ENCODE assay signal across 18 cellular contexts in the genomic region with DNA sequence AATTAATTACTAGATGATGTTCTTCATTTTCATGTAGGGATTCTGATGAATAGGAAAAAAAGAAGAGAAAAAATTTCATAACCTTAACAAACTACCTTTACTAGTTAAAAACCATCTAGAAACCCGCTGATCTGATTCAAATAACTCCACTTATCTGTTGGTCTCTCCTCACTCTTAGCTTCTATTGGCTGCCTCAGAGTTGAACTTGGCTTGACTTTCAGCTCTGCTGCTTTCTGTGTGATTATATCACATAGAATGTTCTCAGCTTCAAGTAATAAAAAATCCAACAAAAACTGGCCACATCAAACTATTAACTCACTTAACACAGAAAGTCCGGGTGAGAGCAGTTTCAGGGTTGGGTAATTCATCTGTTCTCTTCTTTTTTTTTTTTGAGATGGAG.
DNase-seq lines count a peak whose midpoint lies in the region; ATAC-seq, FAIRE-seq and TF ChIP-seq lines count a peak whose summit lies in the region.
"Had no signal": no experiment of that assay in that cellular context is flagged by ENCODE, and none has a peak within 500 bp of the region (broad histone marks: within the 10 kb centered on the region; RNA-seq: fewer than 3 reads in every experiment).

No MANE protein-coding gene starts in this region.

- CTCF ChIA-PET in activated CD4-positive, alpha-beta T cell treated with anti-CD3 and anti-CD28 coated beads for 36 hours (lab: Charles Lee), result interaction anchor here (0.6 to 12.3 kb wide), 50 partner anchors 9 to 1278 kb away, joined by 3 to 339 read pairs (median 9); a partner anchor contains a TSS
- CTCF ChIA-PET in CD4-positive, alpha-beta T cell (lab: Charles Lee), result interaction anchor here (0.6 to 11.2 kb wide), 44 partner anchors 8 to 252 kb away, joined by 3 to 247 read pairs (median 6); a partner anchor contains a TSS
- CTCF ChIA-PET in activated CD4-positive, alpha-beta memory T cell treated with anti-CD3 and anti-CD28 coated beads for 36 hours (lab: Charles Lee), result interaction anchor here (0.6 to 19.7 kb wide), 35 partner anchors 7 to 1719 kb away, joined by 3 to 551 read pairs (median 7); a partner anchor contains a TSS

- H3K27me3 Mint-ChIP-seq in activated CD4-positive, alpha-beta T cell treated with anti-CD3 and anti-CD28 coated beads for 36 hours, result no peaks in the 10 kb centered on the region
- no peaks in the 10 kb centered on the region for H3K27me3 Mint-ChIP-seq in CD4-positive, alpha-beta T cell
- no peaks in the 10 kb centered on the region for H3K27me3 Mint-ChIP-seq in activated CD4-positive, alpha-beta memory T cell treated with anti-CD3 and anti-CD28 coated beads for 36 hours
- H3K27me3 Mint-ChIP-seq: IgD-negative memory B cell had no signal

- no peak overlapping the region for H3K27ac ChIP-seq in CD4-positive, alpha-beta T cell (ENCODE audit: low read depth, low read length)
- H3K27ac ChIP-seq in kidney (ENCODE audit: low read depth in 2 of 2, low read length in 2 of 2), result peak overlapping the region; percentile 0 to 53
- H3K27ac ChIP-seq: coronary artery, ovary, testis had no signal

- no peaks in the 10 kb centered on the region for H3K9me3 ChIP-seq in CD4-positive, alpha-beta T cell (ENCODE audit: control insufficient read depth, low read length)
- H3K9me3 ChIP-seq in kidney (ENCODE audit: control insufficient read depth in 1 of 2, low read length in 2 of 2), result no peaks in the 10 kb centered on the region
- H3K9me3 ChIP-seq: Caco-2, mucosa of descending colon, ovary, testis had no signal

- POLR2A ChIA-PET in activated CD4-positive, alpha-beta T cell treated with anti-CD3 and anti-CD28 coated beads for 36 hours (lab: Charles Lee), result interaction anchor here (0.6 to 1.9 kb wide), 8 partner anchors 11 to 1092 kb away, joined by 3 to 10 read pairs (median 5); no protein-coding TSS in a partner anchor
- POLR2A ChIA-PET in CD4-positive, alpha-beta T cell (lab: Charles Lee), result interaction anchor here (0.6 to 11.2 kb wide), 12 partner anchors 8 to 250 kb away, joined by 3 to 379 read pairs (median 5); a partner anchor contains a TSS
- POLR2A ChIA-PET in activated CD4-positive, alpha-beta memory T cell treated with anti-CD3 and anti-CD28 coated beads for 36 hours (lab: Charles Lee), result interaction anchor here (0.7 to 10.9 kb wide), 10 partner anchors 6 to 205 kb away, joined by 3 to 307 read pairs (median 6); a partner anchor contains a TSS

- no peak for FAIRE-seq in kidney (lab: Jason Lieb, UNC)

- H3K36me3 ChIP-seq in kidney (ENCODE audit: control insufficient read depth in 1 of 2, insufficient read depth in 2 of 2, low read length in 2 of 2), result no peaks in the 10 kb centered on the region
- H3K36me3 ChIP-seq: ovary had no signal

- H3K27me3 ChIP-seq in CD4-positive, alpha-beta T cell (ENCODE audit: control insufficient read depth, insufficient read depth, low read length), result no peaks in the 10 kb centered on the region
- H3K27me3 ChIP-seq: ovary, testis had no signal

- no peaks in the 10 kb centered on the region for H3K36me3 Mint-ChIP-seq in activated CD4-positive, alpha-beta T cell treated with anti-CD3 and anti-CD28 coated beads for 36 hours (ENCODE audit: low read depth)
- H3K36me3 Mint-ChIP-seq in CD4-positive, alpha-beta T cell (ENCODE audit: low read depth), result no peaks in the 10 kb centered on the region
- H3K36me3 Mint-ChIP-seq in activated CD4-positive, alpha-beta memory T cell treated with anti-CD3 and anti-CD28 coated beads for 36 hours, result no peaks in the 10 kb centered on the region
- H3K36me3 Mint-ChIP-seq: IgD-negative memory B cell had no signal

- intact Hi-C loops in activated CD4-positive, alpha-beta T cell treated with anti-CD3 and anti-CD28 coated beads for 36 hours (cut with DNase I, micrococcal nuclease), result loop anchor here (2.0 to 10.0 kb wide), 4 partner anchors 205 to 437 kb away; a partner anchor contains a TSS
- intact Hi-C loops in CD4-positive, alpha-beta T cell (cut with DNase I, micrococcal nuclease), result loop anchor here in 1 of 2 experiments (2.0 kb wide), 1 partner anchor 217 kb away; no protein-coding TSS in a partner anchor
- intact Hi-C loops in activated CD4-positive, alpha-beta memory T cell treated with anti-CD3 and anti-CD28 coated beads for 36 hours (cut with micrococcal nuclease), result loop anchor here (10.0 kb wide), 1 partner anchor 617 kb away; no protein-coding TSS in a partner anchor
- intact Hi-C loops in kidney (cut with DNase I), result no loop called here

- H3K4me1 ChIP-seq in kidney (ENCODE audit: control insufficient read depth in 1 of 2, insufficient read depth in 1 of 2, low read depth in 1 of 2, low read length in 2 of 2), result no peaks in the 10 kb centered on the region
- H3K4me1 ChIP-seq: Caco-2, testis had no signal

- H3K4me3 ChIP-seq in kidney (ENCODE audit: low read length in 2 of 2), result no peak overlapping the region
- H3K4me3 ChIP-seq: coronary artery, mucosa of descending colon, ovary, skin epidermis, testis had no signal

- no peak for TF ChIP-seq CTCF in CD4-positive, alpha-beta T cell (IDR thresholded peaks at IDR 0.05)
- no peak for TF ChIP-seq CTCF in kidney (IDR thresholded peaks at IDR 0.05; ENCODE audit: borderline replicate concordance, extremely low read depth, insufficient read depth)

- peaks cover 78% of the 10 kb centered on the region for H3K4me1 Mint-ChIP-seq in activated CD4-positive, alpha-beta T cell treated with anti-CD3 and anti-CD28 coated beads for 36 hours
- H3K4me1 Mint-ChIP-seq in CD4-positive, alpha-beta T cell (ENCODE audit: low read depth), result peaks cover 74% of the 10 kb centered on the region
- peaks cover 87% of the 10 kb centered on the region for H3K4me1 Mint-ChIP-seq in activated CD4-positive, alpha-beta memory T cell treated with anti-CD3 and anti-CD28 coated beads for 36 hours (ENCODE audit: low read depth)

- no peaks in the 10 kb centered on the region for H3K9me3 Mint-ChIP-seq in activated CD4-positive, alpha-beta T cell treated with anti-CD3 and anti-CD28 coated beads for 36 hours (ENCODE audit: low read depth)
- H3K9me3 Mint-ChIP-seq in CD4-positive, alpha-beta T cell, result no peaks in the 10 kb centered on the region
- no peaks in the 10 kb centered on the region for H3K9me3 Mint-ChIP-seq in activated CD4-positive, alpha-beta memory T cell treated with anti-CD3 and anti-CD28 coated beads for 36 hours
- H3K9me3 Mint-ChIP-seq: IgD-negative memory B cell had no signal

- peak overlapping the region; percentile 42 for H3K27ac Mint-ChIP-seq in activated CD4-positive, alpha-beta T cell treated with anti-CD3 and anti-CD28 coated beads for 36 hours
- peak overlapping the region; percentile 89 for H3K27ac Mint-ChIP-seq in CD4-positive, alpha-beta T cell
- H3K27ac Mint-ChIP-seq in activated CD4-positive, alpha-beta memory T cell treated with anti-CD3 and anti-CD28 coated beads for 36 hours, result peak overlapping the region; percentile 71
- H3K27ac Mint-ChIP-seq: IgD-negative memory B cell had no signal

- no peak for DNase-seq in activated CD4-positive, alpha-beta T cell treated with anti-CD3 and anti-CD28 coated beads for 36 hours
- DNase-seq in activated CD4-positive, alpha-beta T cell treated with anti-CD3 and anti-CD28 coated beads for 4 hours, result no peak
- DNase-seq in CD4-positive, alpha-beta T cell, result no peak
- no peak for DNase-seq in activated CD4-positive, alpha-beta memory T cell treated with anti-CD3 and anti-CD28 coated beads for 36 hours
- DNase-seq in kidney, result no peak
- DNase-seq in HT-29 (ENCODE audit: low spot score), result no peak
- no peak for DNase-seq in SKM-1 (lab: John Stamatoyannopoulos, UW; ENCODE audit: unreplicated experiment)
- no peak for DNase-seq in NCI-H2029 treated with DMSO at 0.1 percent for 48 hours (lab: John Stamatoyannopoulos, UW)
- DNase-seq: 8988T, GOT3, NCI-H446 treated with DMSO at 0.1 percent for 48 hours had no signal

- no peak for ATAC-seq in activated CD4-positive, alpha-beta T cell treated with anti-CD3 and anti-CD28 coated beads for 36 hours
- no peak for ATAC-seq in CD4-positive, alpha-beta T cell (ENCODE audit: poor library complexity)

- no peak overlapping the region for H3K9ac ChIP-seq in kidney (ENCODE audit: low read length in 2 of 2)

- H3K4me3 Mint-ChIP-seq in activated CD4-positive, alpha-beta T cell treated with anti-CD3 and anti-CD28 coated beads for 36 hours, result no peak overlapping the region
- H3K4me3 Mint-ChIP-seq in CD4-positive, alpha-beta T cell, result no peak overlapping the region
- peak overlapping the region; percentile 31 for H3K4me3 Mint-ChIP-seq in activated CD4-positive, alpha-beta memory T cell treated with anti-CD3 and anti-CD28 coated beads for 36 hours
- H3K4me3 Mint-ChIP-seq: IgD-negative memory B cell had no signal
